15 cellular contexts compared by ENCODE assay signal in the genomic region with DNA sequence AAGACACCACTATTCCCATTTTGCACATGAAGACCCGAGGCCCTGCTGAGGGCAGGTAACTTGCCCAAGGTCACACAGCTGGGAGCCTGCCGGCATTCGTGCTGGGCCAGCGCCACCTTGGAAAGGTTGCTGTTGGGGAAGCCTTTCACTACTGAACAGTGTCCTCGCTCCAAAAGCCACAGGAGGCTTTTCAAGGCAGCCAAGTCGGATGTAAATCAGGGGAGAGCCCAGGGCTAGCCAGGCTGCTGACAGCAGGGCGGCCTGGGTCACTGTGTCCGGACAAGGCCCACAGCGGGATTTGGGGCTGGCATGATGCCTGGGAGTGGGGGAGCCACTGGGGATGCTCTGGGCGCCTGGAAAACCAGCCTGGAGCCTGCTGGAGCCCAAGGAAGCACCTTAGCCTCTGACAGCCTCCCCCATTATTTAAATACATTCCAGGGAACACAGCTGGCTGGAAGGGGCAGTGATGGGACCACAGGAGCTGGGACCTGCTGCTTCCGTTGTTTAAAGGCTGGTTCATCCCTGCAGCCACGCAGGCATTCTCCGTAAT. TPM values are rescaled to one million over a fixed set of nuclear protein-coding genes. Genes with fewer than 3 reads are reported as not detected.
DNase-seq lines count a peak whose midpoint lies in the region; ATAC-seq and TF ChIP-seq lines count a peak whose summit lies in the region.
"Had no signal": no experiment of that assay in that cellular context is flagged by ENCODE, and none has a peak within 500 bp of the region (broad histone marks: within the 10 kb centered on the region; RNA-seq: fewer than 3 reads in every experiment).

No MANE protein-coding gene starts in this region.

- no peaks in the 10 kb centered on the region for H3K9me3 ChIP-seq in HUES64 (ENCODE audit: insufficient read depth, low read depth, low read length)
- H3K9me3 ChIP-seq: thoracic aorta had no signal

- H3K56ac ChIP-seq in mesendoderm (ENCODE audit: low read length) = peak overlapping the region; percentile 1

- H2BK120ac ChIP-seq in mesendoderm (ENCODE audit: low read depth, low read length) = no peak overlapping the region

- no peak for TF ChIP-seq CTCF in brain (conservative IDR thresholded peaks at IDR 0.05)
- TF ChIP-seq CTCF in coronary artery (IDR thresholded peaks at IDR 0.05) = no peak

- no peaks in the 10 kb centered on the region for H3K27me3 Mint-ChIP-seq in brain
- H3K27me3 Mint-ChIP-seq: activated naive CD4-positive, alpha-beta T cell treated with anti-CD3 and anti-CD28 coated beads, Interleukin-2, amount 50 U/mL, for 24 hours; T-cell had no signal

- peaks cover 41% of the 10 kb centered on the region for H3K79me2 ChIP-seq in mesendoderm (ENCODE audit: control insufficient read depth, insufficient read depth, low read length)

- H3K36me3 Mint-ChIP-seq in brain = peaks cover 30% of the 10 kb centered on the region

- no peak overlapping the region for H2BK15ac ChIP-seq in mesendoderm (replicated peaks; ENCODE audit: low read depth)

- H3K4me3 Mint-ChIP-seq in brain = peak overlapping the region in 1 of 5 experiments; percentile 37
- H3K4me3 Mint-ChIP-seq: activated CD8-positive, alpha-beta T cell treated with anti-CD3 and anti-CD28 coated beads, Interleukin-2, amount 10 ng/mL, durations not matched to agents 7 days and 5 days; activated naive CD4-positive, alpha-beta T cell treated with anti-CD3 and anti-CD28 coated beads, Interleukin-2, amount 50 U/mL, for 24 hours; T-cell had no signal

- DNase-seq in A172 (ENCODE audit: low spot score) (peak; percentile 82), mesendoderm (peak; percentile 84), coronary artery (ENCODE audit: low spot score) (no peak), NCI-H1436 (lab: John Stamatoyannopoulos, UW) (no peak), NCI-H69 (lab: John Stamatoyannopoulos, UW) (no peak)
- DNase-seq: activated CD8-positive, alpha-beta T cell treated with anti-CD3 and anti-CD28 coated beads, Interleukin-2, amount 10 ng/mL, durations not matched to agents 7 days and 5 days; foreskin keratinocyte; NCI-H1048; NCI-H774; T-cell had no signal

- peaks cover 27% of the 10 kb centered on the region for H3K79me1 ChIP-seq in mesendoderm (ENCODE audit: low read length)

- no peak for ATAC-seq in GM21737 (IDR thresholded peaks at IDR 0.05; ENCODE audit: unreplicated experiment)
- ATAC-seq: activated CD8-positive, alpha-beta T cell treated with anti-CD3 and anti-CD28 coated beads, Interleukin-2, amount 10 ng/mL, durations not matched to agents 7 days and 5 days; T-cell had no signal

- no peak overlapping the region for H3K4ac ChIP-seq in mesendoderm (ENCODE audit: low read depth, low read length)

- H3K36me3 ChIP-seq in HUES64 (ENCODE audit: insufficient read depth, low read length) (peaks cover 32% of the 10 kb centered on the region), mesendoderm (ENCODE audit: control insufficient read depth, insufficient read depth, low read length) (no peaks in the 10 kb centered on the region)

- H3K27me3 ChIP-seq in HUES64 (ENCODE audit: insufficient read depth, low read length) (no peaks in the 10 kb centered on the region), mesendoderm (ENCODE audit: insufficient read depth, low read length, poor library complexity) (no peaks in the 10 kb centered on the region)
- H3K27me3 ChIP-seq: foreskin keratinocyte had no signal

- H3K27ac Mint-ChIP-seq in brain = peak overlapping the region in 3 of 5 experiments; percentile 24 to 69 (median 57)
- H3K27ac Mint-ChIP-seq: activated CD8-positive, alpha-beta T cell treated with anti-CD3 and anti-CD28 coated beads, Interleukin-2, amount 10 ng/mL, durations not matched to agents 7 days and 5 days; activated naive CD4-positive, alpha-beta T cell treated with anti-CD3 and anti-CD28 coated beads, Interleukin-2, amount 50 U/mL, for 24 hours; T-cell had no signal

- WGBS in HUES64 = 8% methylated on average over 13 of the region's 13 CpGs
- WGBS in mesendoderm (ENCODE audit: extremely low coverage, insufficient coverage, low lambda C conversion rate) = no CpG with 5 or more reads among the region's 13 CpGs

- H3K4me1 Mint-ChIP-seq in brain = peaks cover 27% of the 10 kb centered on the region

- H3K4me2 ChIP-seq in mesendoderm (ENCODE audit: low read length) = no peak overlapping the region

- no peak overlapping the region for H3K18ac ChIP-seq in mesendoderm (ENCODE audit: low read length)

- no peaks in the 10 kb centered on the region for H3K9me3 Mint-ChIP-seq in brain
- H3K9me3 Mint-ChIP-seq: activated naive CD4-positive, alpha-beta T cell treated with anti-CD3 and anti-CD28 coated beads, Interleukin-2, amount 50 U/mL, for 24 hours; T-cell had no signal

- no peak overlapping the region for H2AK5ac ChIP-seq in mesendoderm (ENCODE audit: low read length)

- no peak overlapping the region for H2BK5ac ChIP-seq in mesendoderm (ENCODE audit: low read length)

- H3K27ac ChIP-seq in HUES64 (ENCODE audit: low read depth, low read length) (peak overlapping the region; percentile 84; the same call in 1 of the 2 replicates), mesendoderm (ENCODE audit: low read depth, low read length) (peak overlapping the region; percentile 22), coronary artery (no peak overlapping the region)
- H3K27ac ChIP-seq: foreskin keratinocyte, thoracic aorta had no signal

- H3K9ac ChIP-seq in HUES64 (ENCODE audit: low read depth, low read length) = 0 out of 2 replicates have a peak overlapping the region, but pooled peaks have one; percentile 5
- peak overlapping the region; percentile 16 for H3K9ac ChIP-seq in mesendoderm (ENCODE audit: low read length)

- H3K23ac ChIP-seq in mesendoderm (ENCODE audit: low read length) = no peak overlapping the region

- H4K5ac ChIP-seq in mesendoderm (ENCODE audit: low read length) = no peak overlapping the region

- no peak overlapping the region for H4K8ac ChIP-seq in mesendoderm (ENCODE audit: low read depth, low read length)

- H3K4me1 ChIP-seq in HUES64 (ENCODE audit: insufficient read depth, low read length) (peaks cover 31% of the 10 kb centered on the region), mesendoderm (ENCODE audit: control insufficient read depth, low read depth, low read length) (peaks cover 3% of the 10 kb centered on the region)

- H3K4me3 ChIP-seq in HUES64 (ENCODE audit: low read length) (no peak overlapping the region), mesendoderm (ENCODE audit: low read length) (no peak overlapping the region), coronary artery (no peak overlapping the region)
- H3K4me3 ChIP-seq: thoracic aorta had no signal

RNA-seq across cellular contexts. Expression of gene SLC6A6, which starts 10.5 kb away (rescaled TPM):
- 26.0 and 34.2 TPM in 2 replicates for total RNA-seq in A172 (2014; rRNA removed; shearing (Covaris generic))
- polyA plus RNA-seq in HUES64 (2013, experiment 1 of 2) = 35.0 TPM
- polyA plus RNA-seq in HUES64 (2013, experiment 2 of 2) = 40.3 TPM
- polyA plus RNA-seq in brain (ENCODE audit: insufficient read depth, low read depth, low replicate concordance) = 5.2 TPM
- polyA plus RNA-seq in mesendoderm (2013, experiment 1 of 2) = 50.8 TPM
- polyA plus RNA-seq in mesendoderm (2013, experiment 2 of 2) = 51.5 TPM

Comparison
In these comparisons a context has a peak if more than half of its experiments do, and no peak if none do; other contexts are left out.
1. DNase-seq: peak in A172 (single experiment) and mesendoderm (single experiment); none in coronary artery (single experiment), NCI-H1436 (single experiment) and NCI-H69 (single experiment).
2. H3K27ac ChIP-seq: peak in HUES64 (single experiment) and mesendoderm (single experiment); none in coronary artery (0 of 2).